Comparison of ENCODE assay signal across 23 cellular contexts in genomic region chr18:55396979-55397378, GRCh38.
DNase-seq lines count a peak whose midpoint lies in the region; ATAC-seq, FAIRE-seq and TF ChIP-seq lines count a peak whose summit lies in the region.
"Had no signal": no experiment of that assay in that cellular context is flagged by ENCODE, and none has a peak within 500 bp of the region (broad histone marks: within the 10 kb centered on the region; RNA-seq: fewer than 3 reads in every experiment).

No MANE protein-coding gene starts in this region.

- DNase-seq in D721Med (ENCODE audit: insufficient read length, low spot score) = no peak
- DNase-seq in WTC11 (ENCODE audit: low spot score) = no peak
- DNase-seq in dorsolateral prefrontal cortex = no peak
- DNase-seq in sigmoid colon = no peak
- no peak for DNase-seq in OCI-M2 (lab: John Stamatoyannopoulos, UW; ENCODE audit: unreplicated experiment)
- no peak for DNase-seq in G401 (ENCODE audit: low spot score)
- no peak for DNase-seq in AG20443 (ENCODE audit: low spot score)
- no peak for DNase-seq in retina
- DNase-seq: Calu3; CD8-positive, alpha-beta memory T cell; GDM1; KBM-7; NCI-H1092 treated with DMSO at 0.1 percent for 48 hours; NCI-H146; NCI-H2029; NCI-H226; NCI-H510A treated with DMSO at 0.1 percent for 48 hours; NCI-H748 treated with DMSO at 0.1 percent for 48 hours; Peyer's patch; SJCRH30 had no signal

- FAIRE-seq in D721Med (lab: Jason Lieb, UNC) = peak; percentile 100
- FAIRE-seq: H54 had no signal

- H3K36me3 Mint-ChIP-seq in WTC11 = no peaks in the 10 kb centered on the region
- H3K36me3 Mint-ChIP-seq: CD8-positive, alpha-beta memory T cell had no signal

- 0 out of 2 replicates have a peak overlapping the region, but pooled peaks have one; percentile 43 for H3K27ac Mint-ChIP-seq in WTC11
- H3K27ac Mint-ChIP-seq: CD8-positive, alpha-beta memory T cell had no signal

- no peaks in the 10 kb centered on the region for H3K9me3 Mint-ChIP-seq in WTC11

- H3K27ac ChIP-seq in dorsolateral prefrontal cortex (peak overlapping the region; percentile 62 to 100 (median 95)), sigmoid colon (peak overlapping the region in 3 of 4 donors; percentile 5 to 32 (median 28))
- H3K27ac ChIP-seq: C4-2B, HL-60, Peyer's patch, SJCRH30 had no signal

- in situ Hi-C loops in G401 (cut with HindIII; ENCODE audit: low sequenced_read_pairs) = no loop called here

- CTCF ChIA-PET in WTC11 (lab: Charles Lee) = interaction anchor here (1.1 kb wide), 1 partner anchor 19 kb away, joined by 3 read pairs; no protein-coding TSS in a partner anchor

- no peaks in the 10 kb centered on the region for H3K27me3 Mint-ChIP-seq in WTC11 (ENCODE audit: low read depth)

- peaks cover 63% of the 10 kb centered on the region for H3K4me1 Mint-ChIP-seq in WTC11
- H3K4me1 Mint-ChIP-seq: CD8-positive, alpha-beta memory T cell had no signal

- H3K9me3 ChIP-seq in sigmoid colon = no peaks in the 10 kb centered on the region
- H3K9me3 ChIP-seq: Peyer's patch, SJCRH30 had no signal

- ATAC-seq in WTC11 = no peak

- H3K4me1 ChIP-seq in sigmoid colon = peaks cover 0 to 40% (median 25%) of the 10 kb centered on the region in 4 donors

- H3K4me3 ChIP-seq in dorsolateral prefrontal cortex (peak overlapping the region in 47 of 59 donors; percentile 1 to 76 (median 41)), sigmoid colon (no peak overlapping the region)
- H3K4me3 ChIP-seq: Peyer's patch, SJCRH30 had no signal

- no peak overlapping the region for H3K4me3 Mint-ChIP-seq in WTC11
- H3K4me3 Mint-ChIP-seq: CD8-positive, alpha-beta memory T cell had no signal

- TF ChIP-seq EP300 in sigmoid colon (IDR thresholded peaks at IDR 0.05) = no peak

- H3K27me3 ChIP-seq in dorsolateral prefrontal cortex = no peaks in the 10 kb centered on the region
- no peaks in the 10 kb centered on the region for H3K27me3 ChIP-seq in sigmoid colon
- H3K27me3 ChIP-seq: Peyer's patch, SJCRH30 had no signal

- TF ChIP-seq CTCF in D721Med (IDR thresholded peaks at IDR 0.05; ENCODE audit: insufficient read depth, missing control alignments) (no peak), WTC11 (IDR thresholded peaks at IDR 0.05) (no peak), dorsolateral prefrontal cortex (IDR thresholded peaks at IDR 0.05 in 54 of 56, conservative IDR thresholded peaks at IDR 0.05 in 2 of 56; ENCODE audit: low read depth in 1 of 56, partially characterized antibody in 56 of 56) (no peak), sigmoid colon (IDR thresholded peaks at IDR 0.05) (no peak)

- TF ChIP-seq POLR2A in sigmoid colon (IDR thresholded peaks at IDR 0.05) = no peak

- no peaks in the 10 kb centered on the region for H3K36me3 ChIP-seq in sigmoid colon
- H3K36me3 ChIP-seq: Peyer's patch, SJCRH30 had no signal

- 48 to 64% methylated on average over 2 of the region's 2 CpGs for WGBS in sigmoid colon, 2 donors

- POLR2A ChIA-PET in WTC11 (lab: Charles Lee) = no interaction called here

- intact Hi-C loops in dorsolateral prefrontal cortex (cut with DNase I) = no loop called here
- intact Hi-C loops in sigmoid colon (cut with DNase I) = no loop called here

TF ChIP-seq in WTC11, 78 proteins besides CTCF, POLR2A, EP300 and RAD21:
- TF ChIP-seq ZNF423 (CRISPR knock-in tag; IDR thresholded peaks at IDR 0.05) = no peak
- TF ChIP-seq TEAD4 (CRISPR knock-in tag; IDR thresholded peaks at IDR 0.05) = no peak

Comparison
In these comparisons a context has a peak if more than half of its experiments do, and no peak if none do; other contexts are left out.
1. H3K4me3 ChIP-seq: peak in dorsolateral prefrontal cortex (47 of 59); none in sigmoid colon (0 of 4).